Comparison of ENCODE assay signal across 9 cellular contexts in genomic region chr20:55360895-55361294, GRCh38.
"Had no signal": no experiment of that assay in that cellular context is flagged by ENCODE, and none has a peak within 500 bp of the region (broad histone marks: within the 10 kb centered on the region; RNA-seq: fewer than 3 reads in every experiment).

No MANE protein-coding gene starts in this region.

- H3K4me3 ChIP-seq: GM23248, HAP-1 had no signal

- H3K4me3 Mint-ChIP-seq: HFFc6, IgD-negative memory B cell had no signal

- H3K9me3 ChIP-seq: HAP-1 had no signal

- H3K27ac Mint-ChIP-seq: HFFc6, IgD-negative memory B cell had no signal

- H3K36me3 Mint-ChIP-seq: IgD-negative memory B cell had no signal

- H3K4me1 Mint-ChIP-seq: IgD-negative memory B cell had no signal

- H2AFZ ChIP-seq: GM23248 had no signal

- H3K4me1 ChIP-seq: HAP-1 had no signal

- DNase-seq: GM23248, GOT3, H7, HFFc6, KG1 had no signal

- H3K27me3 Mint-ChIP-seq: IgD-negative memory B cell had no signal

- H3K9ac ChIP-seq: GM23248 had no signal

- H3K36me3 ChIP-seq: HAP-1 had no signal

- ATAC-seq: HCT116 had no signal

- H3K27ac ChIP-seq: GM23248, HL-60 had no signal
